In genomic region chr9:130694205-130694604, GRCh38 we compare ENCODE assay signal across 8 cellular contexts. TPM values are rescaled to one million over a fixed set of nuclear protein-coding genes. Genes with fewer than 3 reads are reported as not detected.
DNase-seq lines count a peak whose midpoint lies in the region; ATAC-seq and TF ChIP-seq lines count a peak whose summit lies in the region.

No MANE protein-coding gene starts in this region.

- no peak for ATAC-seq in body of pancreas
- no peak for ATAC-seq in mucosa of descending colon
- no peak for ATAC-seq in HG03342 (IDR thresholded peaks at IDR 0.05; ENCODE audit: unreplicated experiment)

- H3K27me3 ChIP-seq in AG04450 (ENCODE audit: control insufficient read depth, insufficient read depth, low read length) (no peaks in the 10 kb centered on the region), HUES48 (ENCODE audit: control insufficient read depth, insufficient read depth, low read length) (no peaks in the 10 kb centered on the region), body of pancreas (no peaks in the 10 kb centered on the region)

- no peak for TF ChIP-seq POLR2A in body of pancreas (IDR thresholded peaks at IDR 0.05)

- TF ChIP-seq CTCF in AG04450 (IDR thresholded peaks at IDR 0.05; ENCODE audit: low read depth, low read length) (no peak), body of pancreas (IDR thresholded peaks at IDR 0.05) (no peak), mucosa of descending colon (IDR thresholded peaks at IDR 0.05) (no peak)

- DNase-seq in AG04450 (ENCODE audit: low read depth, low spot score) (no peak), body of pancreas (no peak), mucosa of descending colon (no peak), NCI-H510A treated with DMSO at 0.1 percent for 48 hours (lab: John Stamatoyannopoulos, UW) (no peak), GM19238 (ENCODE audit: insufficient read length, low spot score) (no peak), activated gamma-delta T cell (lab: John Stamatoyannopoulos, UW) (no peak)

- peaks cover 5% of the 10 kb centered on the region for H3K9me3 ChIP-seq in AG04450 (ENCODE audit: control insufficient read depth, insufficient read depth, low read length)
- H3K9me3 ChIP-seq in HUES48 (ENCODE audit: control insufficient read depth, insufficient read depth, low read length) = no peaks in the 10 kb centered on the region
- no peaks in the 10 kb centered on the region for H3K9me3 ChIP-seq in body of pancreas
- no peaks in the 10 kb centered on the region for H3K9me3 ChIP-seq in mucosa of descending colon

- POLR2A ChIA-PET in AG04450 (lab: Yijun Ruan, JAX) = interaction anchor here (0.6 kb wide), 1 partner anchor 197 kb away, joined by 4 read pairs; no protein-coding TSS in a partner anchor

- CTCF ChIA-PET in AG04450 (lab: Charles Lee) = interaction anchor here (0.6 to 2.1 kb wide), 4 partner anchors 9 to 15 kb away, joined by 3 to 15 read pairs (median 8); no protein-coding TSS in a partner anchor

- peak overlapping the region; percentile 94 for H3K9ac ChIP-seq in HUES48 (ENCODE audit: low read depth, low read length)

- 1 to 2% methylated on average over 8 of the region's 8 CpGs for WGBS in body of pancreas, 2 donors

- peaks cover 42% of the 10 kb centered on the region for H3K36me3 ChIP-seq in HUES48 (ENCODE audit: control insufficient read depth, insufficient read depth, low read length)
- peaks cover 0 to 3% of the 10 kb centered on the region in 2 donors for H3K36me3 ChIP-seq in body of pancreas (replicated peaks in 1 of 2; ENCODE audit: insufficient read depth in 1 of 2, low read depth in 2 of 2)
- H3K36me3 ChIP-seq in mucosa of descending colon (ENCODE audit: low read depth) = peaks cover 11% of the 10 kb centered on the region

- peak overlapping the region; percentile 92 for H3K4me3 ChIP-seq in AG04450 (ENCODE audit: low read depth, low read length)
- peak overlapping the region; percentile 98 for H3K4me3 ChIP-seq in HUES48 (ENCODE audit: low read depth, low read length)
- peak overlapping the region; percentile 74 to 82 for H3K4me3 ChIP-seq in body of pancreas
- peak overlapping the region; percentile 22 for H3K4me3 ChIP-seq in mucosa of descending colon

- peak overlapping the region; percentile 21 for H3K27ac ChIP-seq in AG04450 (ENCODE audit: low read depth, low read length)
- H3K27ac ChIP-seq in HUES48 (ENCODE audit: low read depth, low read length) = peak overlapping the region; percentile 84
- H3K27ac ChIP-seq in body of pancreas = peak overlapping the region in 2 of 4 donors; percentile 18 to 22

- intact Hi-C loops in body of pancreas (cut with DNase I) (no loop called here), mucosa of descending colon (cut with DNase I, micrococcal nuclease) (no loop called here)

- H3K4me1 ChIP-seq in HUES48 (ENCODE audit: control insufficient read depth, insufficient read depth, low read length) (peaks cover 17% of the 10 kb centered on the region), body of pancreas (peaks cover 34% of the 10 kb centered on the region), mucosa of descending colon (ENCODE audit: low read depth) (peaks cover 10% of the 10 kb centered on the region)

RNA-seq across cellular contexts. Expression of gene EXOSC2, which starts 0.6 kb away (rescaled TPM):
- 22.9 and 29.5 TPM in 2 replicates for polyA plus RNA-seq in AG04450 (2011; rRNA removed)
- 22.7 and 23.0 TPM in 2 replicates for polyA minus RNA-seq in AG04450 (2011; rRNA and poly(A)+ RNA removed)
- total RNA-seq in body of pancreas = 10 to 100 TPM; 12.2 to 17.1 TPM
- 10 to 100 TPM; 18.3 to 25.7 (median 19.1) TPM for total RNA-seq in mucosa of descending colon

RNA-seq across cellular contexts. Expression of gene PRDM12, which starts 29.8 kb away (rescaled TPM):
- not detected in 2 replicates for polyA plus RNA-seq in AG04450 (2011; rRNA removed)
- 0.09 TPM in 1 of 2 replicates, not detected in the other for polyA minus RNA-seq in AG04450 (2011; rRNA and poly(A)+ RNA removed)
- total RNA-seq in body of pancreas (not detected), mucosa of descending colon (under 1 TPM in 2 of 3 donors, not detected in 1; 0.12 TPM)

Comparison
In these comparisons a context has a peak if more than half of its experiments do, and no peak if none do; other contexts are left out.
1. H3K4me3 ChIP-seq: peak in every context shown above with its lines; median percentile 98 in HUES48; 92 in AG04450; 78 in body of pancreas; 22 in mucosa of descending colon.